29 cellular contexts compared by ENCODE assay signal in the genomic region with DNA sequence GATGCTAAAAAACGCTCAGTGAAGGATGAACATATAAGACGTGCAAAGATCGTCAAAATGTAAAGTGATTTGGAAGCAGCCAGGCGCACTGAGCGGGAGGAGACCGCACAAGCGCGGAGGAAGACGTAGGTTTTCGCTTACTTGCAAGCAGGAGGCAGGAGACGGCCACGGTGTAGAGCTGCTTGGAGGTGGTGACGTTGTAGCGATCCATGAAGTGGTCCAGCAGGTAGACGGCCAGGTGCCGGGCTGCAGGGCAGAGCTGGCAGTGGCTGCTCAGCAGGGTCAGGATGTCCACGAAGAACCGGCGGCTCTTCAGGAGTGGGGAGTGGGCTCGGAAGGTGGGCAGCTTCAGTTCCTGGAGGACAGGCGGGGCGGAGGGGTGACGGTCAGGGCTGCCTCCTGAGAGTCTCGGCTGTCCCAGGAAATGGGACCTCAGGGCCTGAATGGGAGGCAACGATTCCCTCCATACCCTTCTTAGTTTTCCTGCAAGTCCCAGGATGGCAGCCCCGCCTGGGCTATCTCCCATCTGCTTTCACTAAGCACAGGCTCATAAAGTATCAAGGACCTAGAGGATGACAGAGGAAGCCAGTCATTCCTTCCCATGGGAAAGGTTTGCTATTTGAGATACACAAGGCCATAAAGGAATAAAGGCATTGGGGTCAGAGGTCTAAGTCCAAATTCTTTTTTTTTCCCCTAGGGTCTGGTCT. TPM values are rescaled to one million over a fixed set of nuclear protein-coding genes. Genes with fewer than 3 reads are reported as not detected.
DNase-seq lines count a peak whose midpoint lies in the region; ATAC-seq and TF ChIP-seq lines count a peak whose summit lies in the region.
"Had no signal": no experiment of that assay in that cellular context is flagged by ENCODE, and none has a peak within 500 bp of the region (broad histone marks: within the 10 kb centered on the region; RNA-seq: fewer than 3 reads in every experiment).

No MANE protein-coding gene starts in this region.

- ATAC-seq in WTC11, result no peak
- peak; percentile 91 for ATAC-seq in mucosa of descending colon
- ATAC-seq in HG03045 (IDR thresholded peaks at IDR 0.05; ENCODE audit: unreplicated experiment), result no peak
- ATAC-seq: A549, GM12878, Right ventricle myocardium inferior, SK-N-SH treated with all-trans-retinoic acid at 6 μM for 48 hours had no signal

- H3K4me1 ChIP-seq in mucosa of descending colon (ENCODE audit: low read depth), result peaks cover 26% of the 10 kb centered on the region
- H3K4me1 ChIP-seq in rectal smooth muscle tissue (ENCODE audit: control insufficient read depth, insufficient read depth, low read length), result no peaks in the 10 kb centered on the region
- H3K4me1 ChIP-seq: A549, SJCRH30 had no signal

- peak; percentile 51 for DNase-seq in HuH-7 (ENCODE audit: low spot score)
- no peak for DNase-seq in WTC11 (ENCODE audit: low spot score)
- DNase-seq in mucosa of descending colon, result peak; percentile 71 to 77 (median 73)
- DNase-seq in MCF 10A (ENCODE audit: unreplicated experiment), result no peak
- no peak for DNase-seq in caudate nucleus (lab: John Stamatoyannopoulos, UW)
- no peak for DNase-seq in activated naive CD4-positive, alpha-beta T cell (lab: John Stamatoyannopoulos, UW)
- DNase-seq: AML-193; CD4-positive, alpha-beta T cell; COR-L47; DMS 273 treated with DMSO at 0.1 percent for 48 hours; DMS79; EL; GDM1; GOT3; HCEC 1CT; Kasumi-1; MG63; NCI-H1105 treated with DMSO at 0.1 percent for 48 hours; NCI-H146; NCI-H2029; NCI-H2227 treated with DMSO at 0.1 percent for 48 hours; SJCRH30 had no signal

- H3K36me3 Mint-ChIP-seq in WTC11 (peaks cover 48% of the 10 kb centered on the region), MCF 10A (ENCODE audit: insufficient read depth, unreplicated experiment) (no peaks in the 10 kb centered on the region)

- H3K9me3 ChIP-seq in mucosa of descending colon, result no peaks in the 10 kb centered on the region
- H3K9me3 ChIP-seq: A549; BLaER1 treated with 17β-estradiol and CSF1 and Interleukin-3, amounts not matched to agents 10 nM and 100 nM; MG63; SJCRH30 had no signal

- H3K27me3 Mint-ChIP-seq in WTC11 (ENCODE audit: low read depth), result no peaks in the 10 kb centered on the region
- H3K27me3 Mint-ChIP-seq in MCF 10A (ENCODE audit: insufficient read depth, unreplicated experiment), result no peaks in the 10 kb centered on the region
- H3K27me3 Mint-ChIP-seq: CD4-positive, alpha-beta T cell had no signal

- H3K9me3 Mint-ChIP-seq in WTC11, result no peaks in the 10 kb centered on the region
- no peaks in the 10 kb centered on the region for H3K9me3 Mint-ChIP-seq in MCF 10A (ENCODE audit: unreplicated experiment)
- H3K9me3 Mint-ChIP-seq: CD4-positive, alpha-beta T cell had no signal

- POLR2A ChIA-PET in WTC11 (lab: Charles Lee) (no interaction called here), MCF 10A (lab: Yijun Ruan, JAX) (no interaction called here)

- H3K27ac ChIP-seq in rectal smooth muscle tissue (ENCODE audit: low read depth, low read length), result no peak overlapping the region
- no peak overlapping the region for H3K27ac ChIP-seq in caudate nucleus (ENCODE audit: low read depth, low read length)
- H3K27ac ChIP-seq: A549; BLaER1 treated with 17β-estradiol and CSF1 and Interleukin-3, amounts not matched to agents 10 nM and 100 nM; SJCRH30 had no signal

- intact Hi-C loops in mucosa of descending colon (cut with DNase I, micrococcal nuclease), result no loop called here
- intact Hi-C loops in MCF 10A (cut with micrococcal nuclease), result no loop called here

- H3K27me3 ChIP-seq in rectal smooth muscle tissue (ENCODE audit: control insufficient read depth, insufficient read depth, low read length), result no peaks in the 10 kb centered on the region
- H3K27me3 ChIP-seq: BLaER1 treated with 17β-estradiol and CSF1 and Interleukin-3, amounts not matched to agents 10 nM and 100 nM; SJCRH30 had no signal

- no peak overlapping the region for H3K9ac ChIP-seq in rectal smooth muscle tissue (ENCODE audit: low read length)
- H3K9ac ChIP-seq: BLaER1 treated with 17β-estradiol and CSF1 and Interleukin-3, amounts not matched to agents 10 nM and 100 nM had no signal

- no peak overlapping the region for H3K4me3 Mint-ChIP-seq in WTC11
- H3K4me3 Mint-ChIP-seq in MCF 10A (ENCODE audit: unreplicated experiment), result no peak overlapping the region
- H3K4me3 Mint-ChIP-seq: CD4-positive, alpha-beta T cell had no signal

- no TSS peak for BruUV-seq in MCF 10A (replicated peaks; lab: Mats Ljungman, UMichigan)

- peak overlapping the region; percentile 78 for H3K27ac Mint-ChIP-seq in WTC11
- H3K27ac Mint-ChIP-seq in MCF 10A (ENCODE audit: low read depth, unreplicated experiment), result no peak overlapping the region
- H3K27ac Mint-ChIP-seq: CD4-positive, alpha-beta T cell had no signal

- H3K36me3 ChIP-seq in mucosa of descending colon (ENCODE audit: low read depth) (no peaks in the 10 kb centered on the region), rectal smooth muscle tissue (ENCODE audit: control insufficient read depth, insufficient read depth, low read length) (no peaks in the 10 kb centered on the region)
- H3K36me3 ChIP-seq: MG63 had no signal

- TF ChIP-seq CTCF in WTC11 (IDR thresholded peaks at IDR 0.05) (no peak), mucosa of descending colon (IDR thresholded peaks at IDR 0.05) (no peak), MCF 10A (IDR thresholded peaks at IDR 0.05; ENCODE audit: unreplicated experiment) (no peak)

- H3K4me1 Mint-ChIP-seq in WTC11 (peaks cover 48% of the 10 kb centered on the region), MCF 10A (ENCODE audit: insufficient read depth, unreplicated experiment) (no peaks in the 10 kb centered on the region)

- CTCF ChIA-PET in WTC11 (lab: Charles Lee), result interaction anchor here (1.6 kb wide), 1 partner anchor 14 kb away, joined by 5 read pairs; no protein-coding TSS in a partner anchor
- CTCF ChIA-PET in MCF 10A (lab: Yijun Ruan, JAX), result no interaction called here

- no peak overlapping the region for H3K4me3 ChIP-seq in mucosa of descending colon
- H3K4me3 ChIP-seq in rectal smooth muscle tissue (ENCODE audit: low read length), result peak overlapping the region; percentile 36
- H3K4me3 ChIP-seq: A549; BLaER1 treated with 17β-estradiol and CSF1 and Interleukin-3, amounts not matched to agents 10 nM and 100 nM; GM12878; MG63; SJCRH30 had no signal

TF ChIP-seq in WTC11, 78 proteins besides CTCF, POLR2A, EP300 and RAD21:
- no peak for TF ChIP-seq CBFB (CRISPR knock-in tag; IDR thresholded peaks at IDR 0.05; ENCODE audit: low read depth)
- TF ChIP-seq SOX15 (CRISPR knock-in tag; IDR thresholded peaks at IDR 0.05), result no peak
- TF ChIP-seq, protein P1, sequence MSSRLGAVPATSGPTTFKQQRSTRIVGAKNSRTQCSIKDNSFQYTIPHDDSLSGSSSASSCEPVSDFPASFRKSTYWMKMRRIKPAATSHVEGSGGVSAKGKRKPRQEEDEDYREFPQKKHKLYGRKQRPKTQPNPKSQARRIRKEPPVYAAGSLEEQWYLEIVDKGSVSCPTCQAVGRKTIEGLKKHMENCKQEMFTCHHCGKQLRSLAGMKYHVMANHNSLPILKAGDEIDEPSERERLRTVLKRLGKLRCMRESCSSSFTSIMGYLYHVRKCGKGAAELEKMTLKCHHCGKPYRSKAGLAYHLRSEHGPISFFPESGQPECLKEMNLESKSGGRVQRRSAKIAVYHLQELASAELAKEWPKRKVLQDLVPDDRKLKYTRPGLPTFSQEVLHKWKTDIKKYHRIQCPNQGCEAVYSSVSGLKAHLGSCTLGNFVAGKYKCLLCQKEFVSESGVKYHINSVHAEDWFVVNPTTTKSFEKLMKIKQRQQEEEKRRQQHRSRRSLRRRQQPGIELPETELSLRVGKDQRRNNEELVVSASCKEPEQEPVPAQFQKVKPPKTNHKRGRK (CRISPR knock-in tag; IDR thresholded peaks at IDR 0.05; ENCODE audit: borderline replicate concordance), result no peak
- TF ChIP-seq OVOL2 (CRISPR knock-in tag; IDR thresholded peaks at IDR 0.05; ENCODE audit: borderline replicate concordance), result no peak
- TF ChIP-seq KAT7 (CRISPR knock-in tag; IDR thresholded peaks at IDR 0.05; ENCODE audit: borderline replicate concordance), result no peak

RNA-seq across cellular contexts. Expression of a gene that starts 31.8 kb away (rescaled TPM):
- 27.9 to 31.3 TPM (median 28.6 TPM) in 3 replicates for total RNA-seq in WTC11 (2021)
- 10 to 100 TPM in 2 of 3 donors, 1 to 10 TPM in 1; 8.7 to 32.7 (median 25.0) TPM for total RNA-seq in mucosa of descending colon
- total RNA-seq in MCF 10A (2022), result 3.5 and 3.6 TPM in 2 replicates
- total RNA-seq: CD4-positive, alpha-beta T cell had no signal

RNA-seq across cellular contexts. Expression of a gene that starts 51.2 kb away (rescaled TPM):
- total RNA-seq in WTC11 (2021) (2.3 to 4.9 TPM (median 2.9 TPM) in 3 replicates), mucosa of descending colon (not detected), MCF 10A (2022) (not detected in 2 replicates)
- total RNA-seq: CD4-positive, alpha-beta T cell had no signal

Comparison
In these comparisons a context has a peak if more than half of its experiments do, and no peak if none do; other contexts are left out.
1. DNase-seq: peak in HuH-7 (single experiment) and mucosa of descending colon (3 of 3); none in WTC11 (single experiment), MCF 10A (single experiment), caudate nucleus (0 of 61) and activated naive CD4-positive, alpha-beta T cell (0 of 4).